ENCODE assay signal across 1 cellular context in the genomic region with DNA sequence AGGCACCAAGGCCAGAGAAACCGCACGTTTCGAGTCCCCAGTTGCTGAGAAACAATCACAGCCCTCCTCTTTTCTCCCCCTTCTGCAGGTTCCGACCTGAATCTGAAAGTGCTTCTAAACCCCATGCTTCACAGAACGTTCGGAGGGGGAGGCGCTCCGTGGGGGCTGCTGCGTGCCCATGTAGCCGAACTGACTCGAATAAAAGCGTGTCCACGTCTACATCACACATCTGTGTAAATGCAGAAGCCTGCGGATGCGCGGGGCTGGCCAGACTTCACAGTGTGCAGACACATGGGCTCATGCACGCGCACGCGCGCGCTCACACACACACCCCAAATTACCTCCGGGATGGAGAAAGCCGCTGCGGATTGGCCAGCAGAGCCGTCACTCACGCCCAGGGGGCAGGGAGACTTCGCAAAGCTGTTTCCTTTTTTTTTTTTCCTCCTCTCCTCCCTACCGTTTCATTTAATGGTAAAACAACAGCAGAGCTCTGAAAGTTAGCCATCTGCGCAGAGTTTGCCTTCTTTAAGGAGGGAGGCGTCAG.
TF ChIP-seq lines count a peak whose summit lies in the region.

No MANE protein-coding gene starts in this region.

TF ChIP-seq in IMR-90, 13 proteins besides CTCF, POLR2A, EP300 and RAD21 (continued from another document):
- TF ChIP-seq, protein P1, sequence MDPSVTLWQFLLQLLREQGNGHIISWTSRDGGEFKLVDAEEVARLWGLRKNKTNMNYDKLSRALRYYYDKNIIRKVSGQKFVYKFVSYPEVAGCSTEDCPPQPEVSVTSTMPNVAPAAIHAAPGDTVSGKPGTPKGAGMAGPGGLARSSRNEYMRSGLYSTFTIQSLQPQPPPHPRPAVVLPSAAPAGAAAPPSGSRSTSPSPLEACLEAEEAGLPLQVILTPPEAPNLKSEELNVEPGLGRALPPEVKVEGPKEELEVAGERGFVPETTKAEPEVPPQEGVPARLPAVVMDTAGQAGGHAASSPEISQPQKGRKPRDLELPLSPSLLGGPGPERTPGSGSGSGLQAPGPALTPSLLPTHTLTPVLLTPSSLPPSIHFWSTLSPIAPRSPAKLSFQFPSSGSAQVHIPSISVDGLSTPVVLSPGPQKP (IDR thresholded peaks at IDR 0.05; ENCODE audit: borderline replicate concordance, low read depth, low read length), result no peak
